ENCODE assay signal across 7 cellular contexts in the genomic region with DNA sequence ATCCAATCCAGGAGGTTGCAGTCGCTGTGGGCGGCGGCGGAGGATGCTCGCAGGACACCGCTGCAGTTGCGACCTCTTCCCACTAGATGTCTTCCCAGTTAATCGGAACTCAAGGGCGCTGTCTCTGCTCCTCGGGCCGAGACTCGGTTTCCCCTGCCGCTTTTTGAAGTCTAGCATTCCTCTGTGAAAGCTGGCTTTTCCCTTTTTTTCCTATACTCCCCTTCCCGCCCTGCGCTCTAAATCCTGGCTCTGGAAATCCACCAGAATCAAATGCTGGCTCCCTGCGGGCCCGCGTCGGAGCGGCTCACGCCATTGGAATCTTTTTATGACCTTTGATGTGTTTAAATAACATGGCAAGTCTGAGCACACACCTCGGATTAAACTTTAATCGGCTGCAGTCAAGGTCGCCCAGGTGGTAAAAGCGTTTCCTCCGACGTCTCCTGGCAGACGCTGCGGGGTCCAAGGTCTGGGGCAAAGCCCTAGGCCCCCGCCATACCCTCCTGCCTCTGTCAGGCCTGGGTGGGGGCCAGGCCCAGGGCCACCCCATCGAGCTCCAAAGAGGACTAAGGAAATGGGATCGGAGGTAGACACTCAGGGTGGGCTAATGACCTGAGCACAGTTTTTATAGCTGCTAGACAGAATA. TPM values are rescaled to one million over a fixed set of nuclear protein-coding genes. Genes with fewer than 3 reads are reported as not detected.
DNase-seq lines count a peak whose midpoint lies in the region; ATAC-seq and TF ChIP-seq lines count a peak whose summit lies in the region.

No MANE protein-coding gene starts in this region.

- H3K4me3 Mint-ChIP-seq in activated naive CD4-positive, alpha-beta T cell treated with anti-CD3 and anti-CD28 coated beads, Interleukin-2, amount 10 ng/mL, durations not matched to agents 7 days and 5 days: peak overlapping the region; percentile 2

- CTCF ChIA-PET in activated naive CD4-positive, alpha-beta T cell treated with anti-CD3 and anti-CD28 coated beads, Interleukin-2, amount 10 ng/mL, durations not matched to agents 7 days and 5 days (lab: Charles Lee): interaction anchor here (0.6 to 5.0 kb wide), 17 partner anchors 8 to 810 kb away, joined by 3 to 33 read pairs (median 5); partner anchors contain the start of gene EVX1

- intact Hi-C loops in Right ventricle myocardium inferior (cut with DNase I): loop anchor here (5.0 to 10.0 kb wide), 3 partner anchors 367 to 712 kb away; no protein-coding TSS in a partner anchor
- intact Hi-C loops in posterior vena cava (cut with DNase I): loop anchor here (5.0 to 10.0 kb wide), 2 partner anchors 367 to 554 kb away; no protein-coding TSS in a partner anchor

- peak; percentile 18 for DNase-seq in NCI-H2227 treated with DMSO at 0.1 percent for 48 hours (lab: John Stamatoyannopoulos, UW)
- peak; percentile 57 for DNase-seq in activated naive CD4-positive, alpha-beta T cell treated with anti-CD3 and anti-CD28 coated beads, Interleukin-2, amount 10 ng/mL, durations not matched to agents 7 days and 5 days
- no peak for DNase-seq in Right ventricle myocardium inferior (ENCODE audit: missing footprints)
- peak; percentile 84 for DNase-seq in posterior vena cava (ENCODE audit: low spot score)
- no peak for DNase-seq in NCI-H774 (lab: John Stamatoyannopoulos, UW)

- ATAC-seq in Right ventricle myocardium inferior (peak; percentile 59), HG02870 (IDR thresholded peaks at IDR 0.05; ENCODE audit: unreplicated experiment) (no peak)

- H3K27ac Mint-ChIP-seq in activated naive CD4-positive, alpha-beta T cell treated with anti-CD3 and anti-CD28 coated beads, Interleukin-2, amount 10 ng/mL, durations not matched to agents 7 days and 5 days: peak overlapping the region; percentile 40

- peaks cover 99% of the 10 kb centered on the region for H3K27me3 Mint-ChIP-seq in activated naive CD4-positive, alpha-beta T cell treated with anti-CD3 and anti-CD28 coated beads, Interleukin-2, amount 10 ng/mL, durations not matched to agents 7 days and 5 days

- TF ChIP-seq CTCF in GM12875 (IDR thresholded peaks at IDR 0.05; ENCODE audit: borderline replicate concordance, insufficient read depth, low read depth, low read length): peak; percentile 81

- no peak overlapping the region for H3K4me3 ChIP-seq in GM12875 (ENCODE audit: low read depth, low read length)

- H3K4me1 Mint-ChIP-seq in activated naive CD4-positive, alpha-beta T cell treated with anti-CD3 and anti-CD28 coated beads, Interleukin-2, amount 10 ng/mL, durations not matched to agents 7 days and 5 days: peaks cover 8% of the 10 kb centered on the region

- H3K9me3 Mint-ChIP-seq in activated naive CD4-positive, alpha-beta T cell treated with anti-CD3 and anti-CD28 coated beads, Interleukin-2, amount 10 ng/mL, durations not matched to agents 7 days and 5 days: no peaks in the 10 kb centered on the region

- H3K36me3 Mint-ChIP-seq in activated naive CD4-positive, alpha-beta T cell treated with anti-CD3 and anti-CD28 coated beads, Interleukin-2, amount 10 ng/mL, durations not matched to agents 7 days and 5 days: no peaks in the 10 kb centered on the region

RNA-seq across cellular contexts. Expression of gene HOXA13, which starts 10.7 kb away (rescaled TPM):
- not detected for total RNA-seq in Right ventricle myocardium inferior
- total RNA-seq in posterior vena cava: under 1 TPM in 1 of 2 donors, not detected in 1; 0.14 TPM

RNA-seq across cellular contexts. Expression of gene HOXA11, which starts 25.5 kb away (rescaled TPM):
- total RNA-seq in Right ventricle myocardium inferior (not detected), posterior vena cava (1 to 10 TPM in 1 of 2 donors, under 1 TPM in 1; 0.51 to 1.1 TPM)

RNA-seq across cellular contexts. Expression of gene EVX1, which starts 32.0 kb away (rescaled TPM):
- total RNA-seq in Right ventricle myocardium inferior: not detected
- not detected for total RNA-seq in posterior vena cava

RNA-seq across cellular contexts. Expression of gene HOXA10, which starts 36.4 kb away (rescaled TPM):
- total RNA-seq in Right ventricle myocardium inferior (not detected), posterior vena cava (1 to 10 TPM; 8.9 to 9.2 TPM)

RNA-seq across cellular contexts. Expression of gene HOXA9, which starts 45.2 kb away (rescaled TPM):
- not detected for total RNA-seq in Right ventricle myocardium inferior
- total RNA-seq in posterior vena cava: 1 to 10 TPM; 7.4 TPM

Comparison
In these comparisons a context has a peak if more than half of its experiments do, and no peak if none do; other contexts are left out.
1. DNase-seq: peak in NCI-H2227 treated with DMSO at 0.1 percent for 48 hours (single experiment), activated naive CD4-positive, alpha-beta T cell treated with anti-CD3 and anti-CD28 coated beads, Interleukin-2, amount 10 ng/mL, durations not matched to agents 7 days and 5 days (single experiment) and posterior vena cava (single experiment); none in Right ventricle myocardium inferior (single experiment) and NCI-H774 (single experiment).